2 cellular contexts compared by ENCODE assay signal in the genomic region with DNA sequence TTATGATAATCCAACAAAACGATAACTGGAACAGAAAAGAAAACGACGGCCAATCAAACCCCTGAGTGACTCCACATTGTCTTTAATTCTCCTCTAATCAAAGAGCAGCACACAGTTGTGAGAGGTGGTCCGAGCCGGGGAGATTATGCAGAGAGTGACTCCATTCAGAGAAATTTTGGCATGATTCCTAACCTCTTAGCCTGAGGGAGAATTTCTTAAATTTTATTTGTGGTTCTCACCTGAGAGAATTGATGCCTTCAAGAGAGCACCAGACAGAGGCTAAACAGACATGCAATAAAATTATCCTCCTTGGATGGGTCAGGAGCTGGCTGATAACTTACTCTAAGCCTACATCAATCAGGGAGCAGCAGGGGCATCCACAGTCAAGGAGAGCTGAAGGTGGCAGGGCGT.
TF ChIP-seq lines count a peak whose summit lies in the region.

No MANE protein-coding gene starts in this region.

TF ChIP-seq in A549, 52 proteins besides CTCF, POLR2A, EP300 and RAD21 (continued from another document):
- no peak for TF ChIP-seq MAX (IDR thresholded peaks at IDR 0.05)
TF ChIP-seq in A549: peak in this region for 0.

TF ChIP-seq in IMR-90, 13 proteins besides CTCF, POLR2A, EP300 and RAD21:
- TF ChIP-seq, protein P1, sequence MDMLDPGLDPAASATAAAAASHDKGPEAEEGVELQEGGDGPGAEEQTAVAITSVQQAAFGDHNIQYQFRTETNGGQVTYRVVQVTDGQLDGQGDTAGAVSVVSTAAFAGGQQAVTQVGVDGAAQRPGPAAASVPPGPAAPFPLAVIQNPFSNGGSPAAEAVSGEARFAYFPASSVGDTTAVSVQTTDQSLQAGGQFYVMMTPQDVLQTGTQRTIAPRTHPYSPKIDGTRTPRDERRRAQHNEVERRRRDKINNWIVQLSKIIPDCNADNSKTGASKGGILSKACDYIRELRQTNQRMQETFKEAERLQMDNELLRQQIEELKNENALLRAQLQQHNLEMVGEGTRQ (IDR thresholded peaks at IDR 0.05; ENCODE audit: low read depth, low read length), result no peak
- TF ChIP-seq MAFK (IDR thresholded peaks at IDR 0.05; ENCODE audit: low read depth, low read length) (no peak), CHD1 (IDR thresholded peaks at IDR 0.05; ENCODE audit: low read depth, low read length) (no peak), SMC3 (IDR thresholded peaks at IDR 0.05; ENCODE audit: low read depth, low read length) (no peak), BHLHE40 (IDR thresholded peaks at IDR 0.05; ENCODE audit: low read depth, low read length) (no peak), NFE2L2 (IDR thresholded peaks at IDR 0.05; ENCODE audit: low read depth, low read length) (no peak), RCOR1 (IDR thresholded peaks at IDR 0.05; ENCODE audit: insufficient replicate concordance, low read length) (no peak), FOS (IDR thresholded peaks at IDR 0.05; ENCODE audit: low read depth, low read length) (no peak), CEBPB (IDR thresholded peaks at IDR 0.05; ENCODE audit: low read depth, low read length) (no peak)
- TF ChIP-seq, protein P2, sequence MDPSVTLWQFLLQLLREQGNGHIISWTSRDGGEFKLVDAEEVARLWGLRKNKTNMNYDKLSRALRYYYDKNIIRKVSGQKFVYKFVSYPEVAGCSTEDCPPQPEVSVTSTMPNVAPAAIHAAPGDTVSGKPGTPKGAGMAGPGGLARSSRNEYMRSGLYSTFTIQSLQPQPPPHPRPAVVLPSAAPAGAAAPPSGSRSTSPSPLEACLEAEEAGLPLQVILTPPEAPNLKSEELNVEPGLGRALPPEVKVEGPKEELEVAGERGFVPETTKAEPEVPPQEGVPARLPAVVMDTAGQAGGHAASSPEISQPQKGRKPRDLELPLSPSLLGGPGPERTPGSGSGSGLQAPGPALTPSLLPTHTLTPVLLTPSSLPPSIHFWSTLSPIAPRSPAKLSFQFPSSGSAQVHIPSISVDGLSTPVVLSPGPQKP (IDR thresholded peaks at IDR 0.05; ENCODE audit: borderline replicate concordance, low read depth, low read length), result no peak
